1 cellular context compared by ENCODE assay signal in the genomic region with DNA sequence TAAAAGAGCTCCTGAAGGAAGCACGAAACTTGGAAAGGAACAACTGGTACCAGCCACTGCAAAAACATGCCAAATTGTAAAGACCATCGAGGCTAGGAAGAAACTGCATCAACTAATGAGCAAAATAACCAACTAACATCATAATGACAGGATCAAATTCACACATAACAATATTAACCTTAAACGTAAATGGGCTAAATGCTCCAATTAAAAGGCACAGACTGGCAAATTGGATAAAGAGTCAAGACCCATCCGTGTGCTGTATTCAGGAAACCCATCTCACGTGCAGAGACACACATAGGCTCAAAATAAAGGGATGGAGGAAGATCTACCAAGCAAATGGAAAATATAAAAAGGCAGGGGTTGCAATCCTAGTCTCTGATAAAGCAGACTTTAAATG. TPM values are rescaled to one million over a fixed set of nuclear protein-coding genes. Genes with fewer than 3 reads are reported as not detected.
"Had no signal": no experiment of that assay in that cellular context is flagged by ENCODE, and none has a peak within 500 bp of the region (broad histone marks: within the 10 kb centered on the region; RNA-seq: fewer than 3 reads in every experiment).

No MANE protein-coding gene starts in this region.

RNA-seq across cellular contexts. Expression of a gene that starts 42.3 kb away (rescaled TPM):
- polyA plus RNA-seq: immature natural killer cell had no signal
